Comparison of ENCODE assay signal across 27 cellular contexts in the genomic region with DNA sequence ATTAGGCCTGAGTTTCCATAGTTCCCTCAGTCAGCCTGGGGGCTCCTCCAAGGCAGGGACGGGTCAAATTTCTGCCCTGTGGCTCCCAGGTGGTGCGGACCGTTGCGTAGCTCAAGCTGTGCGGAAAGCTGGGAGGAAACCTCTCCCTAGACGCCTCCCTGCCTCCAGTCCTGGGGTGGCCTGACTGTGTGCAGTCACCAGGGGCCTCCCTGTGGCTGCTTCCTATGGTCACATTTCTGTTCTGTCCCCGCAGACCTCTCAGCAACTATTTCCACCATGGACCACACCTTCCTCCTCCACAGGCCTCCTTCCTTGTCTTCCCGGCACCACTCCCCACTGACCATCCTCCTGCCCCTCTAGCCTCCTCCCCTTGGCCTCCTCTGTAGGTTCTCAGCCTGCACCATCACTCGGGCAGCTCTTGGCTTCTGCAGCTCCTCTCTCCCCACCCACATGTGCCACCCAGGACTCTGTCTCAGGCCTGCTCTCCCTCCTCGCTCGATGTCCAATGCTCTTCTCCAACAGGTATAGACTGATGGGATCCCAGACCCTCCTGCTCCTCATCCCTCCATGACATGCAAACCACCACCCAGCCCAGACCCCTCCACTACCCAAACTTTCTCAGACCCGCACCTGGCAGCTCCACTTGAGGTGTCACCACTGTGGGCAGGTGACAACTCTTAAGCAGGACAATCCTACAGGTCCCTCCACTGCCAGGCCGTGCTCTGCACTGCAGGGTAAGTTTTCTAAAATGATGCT. TPM values are rescaled to one million over a fixed set of nuclear protein-coding genes. Genes with fewer than 3 reads are reported as not detected.
DNase-seq lines count a peak whose midpoint lies in the region; ATAC-seq, FAIRE-seq and TF ChIP-seq lines count a peak whose summit lies in the region.
"Had no signal": no experiment of that assay in that cellular context is flagged by ENCODE, and none has a peak within 500 bp of the region (broad histone marks: within the 10 kb centered on the region; RNA-seq: fewer than 3 reads in every experiment).

No MANE protein-coding gene starts in this region.

- H4K20me1 ChIP-seq in BLaER1: no peaks in the 10 kb centered on the region

- no peaks in the 10 kb centered on the region for H3K9me3 ChIP-seq in BLaER1
- H3K9me3 ChIP-seq in kidney (ENCODE audit: control insufficient read depth in 1 of 2, low read length in 2 of 2): no peaks in the 10 kb centered on the region
- H3K9me3 ChIP-seq: Peyer's patch had no signal

- no peak for TF ChIP-seq CTCF in kidney (IDR thresholded peaks at IDR 0.05; ENCODE audit: borderline replicate concordance, extremely low read depth, insufficient read depth)

- H3K4me3 ChIP-seq in BLaER1 (peak overlapping the region; percentile 51), kidney (ENCODE audit: low read length in 2 of 2) (no peak overlapping the region)
- H3K4me3 ChIP-seq: Peyer's patch, SK-N-MC had no signal

- H3K27me3 ChIP-seq in BLaER1: no peaks in the 10 kb centered on the region
- H3K27me3 ChIP-seq: Peyer's patch had no signal

- H3K9ac ChIP-seq in BLaER1: peak overlapping the region; percentile 73
- no peak overlapping the region for H3K9ac ChIP-seq in kidney (ENCODE audit: low read length in 2 of 2)
- H3K9ac ChIP-seq: KMS-11 had no signal

- ATAC-seq in HG02588 (IDR thresholded peaks at IDR 0.05; ENCODE audit: unreplicated experiment) (no peak), GM18873 (IDR thresholded peaks at IDR 0.05; ENCODE audit: low FRiP score, unreplicated experiment) (no peak)

- DNase-seq in kidney (peak; percentile 28), posterior vena cava (ENCODE audit: low spot score) (peak; percentile 72), NCI-H2107 (lab: John Stamatoyannopoulos, UW) (no peak)
- DNase-seq in NK-92 treated with Interleukin-12 subunit alpha and Interleukin-12 subunit beta, amount 100 ng/mL, for 24 hours (lab: John Stamatoyannopoulos, UW): no peak
- DNase-seq: CD4-positive, alpha-beta memory T cell; COR-L47; DMS53; MM.1S; NCI-H2029 treated with DMSO at 0.1 percent for 48 hours; NCI-H226; NCI-H510A; NCI-H69; OCI-M1; SIG-M5 had no signal

- H3K27ac ChIP-seq in BLaER1 (peak overlapping the region; percentile 87), angular gyrus (ENCODE audit: low read depth, low read length) (peak overlapping the region; percentile 29), kidney (ENCODE audit: low read depth in 2 of 2, low read length in 2 of 2) (no peak overlapping the region)
- H3K27ac ChIP-seq: KMS-11, Peyer's patch, SK-N-MC had no signal

- H3K4me2 ChIP-seq in BLaER1: peak overlapping the region; percentile 89
- H3K4me2 ChIP-seq: KMS-11 had no signal

- intact Hi-C loops in kidney (cut with DNase I) (loop anchor here (5.0 kb wide), 1 partner anchor 389 kb away; no protein-coding TSS in a partner anchor), posterior vena cava (cut with DNase I) (loop anchor here in 1 of 2 donors (5.0 kb wide), 2 partner anchors 144 to 394 kb away; no protein-coding TSS in a partner anchor)

- FAIRE-seq in kidney (lab: Jason Lieb, UNC): no peak
- FAIRE-seq: GM18507 had no signal

- peaks cover 22% of the 10 kb centered on the region for H3K36me3 ChIP-seq in BLaER1
- H3K36me3 ChIP-seq in kidney (ENCODE audit: control insufficient read depth in 1 of 2, insufficient read depth in 2 of 2, low read length in 2 of 2): no peaks in the 10 kb centered on the region
- H3K36me3 ChIP-seq: Peyer's patch had no signal

- peaks cover 100% of the 10 kb centered on the region for H3K4me1 ChIP-seq in BLaER1
- no peaks in the 10 kb centered on the region for H3K4me1 ChIP-seq in kidney (ENCODE audit: control insufficient read depth in 1 of 2, insufficient read depth in 1 of 2, low read depth in 1 of 2, low read length in 2 of 2)
- H3K4me1 ChIP-seq: Peyer's patch had no signal

RNA-seq across cellular contexts. Expression of a gene that starts 26.9 kb away (rescaled TPM):
- total RNA-seq in kidney (81.2 TPM), posterior vena cava (10 to 100 TPM; 85.9 to 86.3 TPM)
- polyA plus RNA-seq in kidney (ENCODE audit: insufficient read depth, low read depth, low replicate concordance): 136 TPM

RNA-seq across cellular contexts. Expression of a gene that starts 55.1 kb away (rescaled TPM):
- total RNA-seq in kidney (1.2 TPM), posterior vena cava (1 to 10 TPM; 1.0 to 1.2 TPM)
- 0.73 TPM for polyA plus RNA-seq in kidney (ENCODE audit: insufficient read depth, low read depth, low replicate concordance)
- total RNA-seq: A172, Daoy, G401, H4 had no signal
- polyA plus RNA-seq: BJ had no signal

Comparison
In these comparisons a context has a peak if more than half of its experiments do, and no peak if none do; other contexts are left out.
1. H3K27ac ChIP-seq: peak in BLaER1 (single experiment) and angular gyrus (single experiment); none in kidney (0 of 2).
2. DNase-seq: peak in kidney (single experiment) and posterior vena cava (single experiment); none in NK-92 treated with Interleukin-12 subunit alpha and Interleukin-12 subunit beta, amount 100 ng/mL, for 24 hours (single experiment) and NCI-H2107 (single experiment).